ENCODE assay signal across 15 cellular contexts in genomic region chr3:148466143-148466542, GRCh38.
DNase-seq lines count a peak whose midpoint lies in the region; ATAC-seq and TF ChIP-seq lines count a peak whose summit lies in the region.
"Had no signal": no experiment of that assay in that cellular context is flagged by ENCODE, and none has a peak within 500 bp of the region (broad histone marks: within the 10 kb centered on the region; RNA-seq: fewer than 3 reads in every experiment).

No MANE protein-coding gene starts in this region.

- H3K36me3 Mint-ChIP-seq in GM23338 (ENCODE audit: low read depth) = no peaks in the 10 kb centered on the region
- H3K36me3 Mint-ChIP-seq in activated T-cell treated with anti-CD3 and anti-CD28 coated beads, Interleukin-2, amount 50 U/mL, for 24 hours (ENCODE audit: low read depth) = no peaks in the 10 kb centered on the region
- H3K36me3 Mint-ChIP-seq: CD4-positive, alpha-beta memory T cell; memory B cell had no signal

- no peaks in the 10 kb centered on the region for H3F3A ChIP-seq in GM23338 (replicated peaks; ENCODE audit: low read depth)

- no peak overlapping the region for H3K4me3 Mint-ChIP-seq in GM23338
- H3K4me3 Mint-ChIP-seq in activated T-cell treated with anti-CD3 and anti-CD28 coated beads, Interleukin-2, amount 50 U/mL, for 24 hours = no peak overlapping the region
- H3K4me3 Mint-ChIP-seq: CD4-positive, alpha-beta memory T cell; memory B cell had no signal

- no peaks in the 10 kb centered on the region for H4K20me1 ChIP-seq in GM23338 (replicated peaks; ENCODE audit: insufficient read depth)
- H4K20me1 ChIP-seq in osteoblast (ENCODE audit: insufficient read depth, low read length) = no peaks in the 10 kb centered on the region

- no peaks in the 10 kb centered on the region for H3K9me3 ChIP-seq in osteoblast (ENCODE audit: low read depth, low read length)

- peaks cover 18% of the 10 kb centered on the region; the same call in 1 of the 2 replicates for H3K4me1 ChIP-seq in GM23338 (ENCODE audit: insufficient read depth)
- peaks cover 19% of the 10 kb centered on the region for H3K4me1 ChIP-seq in osteoblast (ENCODE audit: insufficient read depth, low read length)

- H3K4me1 Mint-ChIP-seq in GM23338 = peaks cover 10% of the 10 kb centered on the region; the same call in 2 of the 3 replicates
- H3K4me1 Mint-ChIP-seq in activated T-cell treated with anti-CD3 and anti-CD28 coated beads, Interleukin-2, amount 50 U/mL, for 24 hours (ENCODE audit: low read depth) = no peaks in the 10 kb centered on the region
- H3K4me1 Mint-ChIP-seq: CD4-positive, alpha-beta memory T cell; memory B cell had no signal

- H2AFZ ChIP-seq in GM23338 (no peak overlapping the region), osteoblast (ENCODE audit: low read length) (peak overlapping the region; percentile 21)

- H3K4me3 ChIP-seq in GM23338 (no peak overlapping the region), fibroblast of pulmonary artery (replicated peaks; ENCODE audit: low read depth, low read length) (no peak overlapping the region), osteoblast (ENCODE audit: insufficient read depth, low read length) (no peak overlapping the region)

- TF ChIP-seq CTCF in GM23338 (conservative IDR thresholded peaks at IDR 0.05; ENCODE audit: low read depth in 2 of 2) = no peak
- no peak for TF ChIP-seq CTCF in fibroblast of pulmonary artery (IDR thresholded peaks at IDR 0.05; ENCODE audit: low read length, missing control alignments)
- TF ChIP-seq CTCF in osteoblast (IDR thresholded peaks at IDR 0.05; ENCODE audit: extremely low read depth, low read depth, low read length) = no peak

- ATAC-seq in GM23338 (peak; percentile 44; the same call in 1 of the 3 replicates), esophagus mucosa (no peak)
- ATAC-seq: Right ventricle myocardium inferior had no signal

- no peaks in the 10 kb centered on the region for H3K27me3 Mint-ChIP-seq in GM23338 (ENCODE audit: insufficient read depth, low read depth, poor library complexity)
- no peaks in the 10 kb centered on the region for H3K27me3 Mint-ChIP-seq in activated T-cell treated with anti-CD3 and anti-CD28 coated beads, Interleukin-2, amount 50 U/mL, for 24 hours
- H3K27me3 Mint-ChIP-seq: CD4-positive, alpha-beta memory T cell; memory B cell had no signal

- no peak overlapping the region for H3K4me2 ChIP-seq in GM23338
- peak overlapping the region; percentile 5 for H3K4me2 ChIP-seq in osteoblast (ENCODE audit: insufficient read depth, low read length)

- no peaks in the 10 kb centered on the region for H3K27me3 ChIP-seq in GM23338 (ENCODE audit: insufficient read depth)
- no peaks in the 10 kb centered on the region for H3K27me3 ChIP-seq in osteoblast (ENCODE audit: insufficient read depth, low read length)

- H3K9me2 ChIP-seq in GM23338 (ENCODE audit: insufficient read depth) = 0 out of 2 replicates have a peak, but pooled peaks cover 3% of the 10 kb centered on the region

- no peaks in the 10 kb centered on the region for H3K36me3 ChIP-seq in GM23338 (ENCODE audit: insufficient read depth)
- H3K36me3 ChIP-seq in osteoblast (ENCODE audit: insufficient read depth, low read length) = no peaks in the 10 kb centered on the region

- H3K27ac ChIP-seq in GM23338 (ENCODE audit: low read depth) = no peak overlapping the region
- H3K27ac ChIP-seq in osteoblast (ENCODE audit: low read depth, low read length) = peak overlapping the region; percentile 2
- H3K27ac ChIP-seq: HL-60 had no signal

- H3K79me2 ChIP-seq in GM23338 (replicated peaks; ENCODE audit: insufficient read depth) = no peaks in the 10 kb centered on the region
- H3K79me2 ChIP-seq in osteoblast (ENCODE audit: insufficient read depth, low read length) = no peaks in the 10 kb centered on the region

- peak overlapping the region; percentile 37 for H3K27ac Mint-ChIP-seq in GM23338
- no peak overlapping the region for H3K27ac Mint-ChIP-seq in activated T-cell treated with anti-CD3 and anti-CD28 coated beads, Interleukin-2, amount 50 U/mL, for 24 hours
- H3K27ac Mint-ChIP-seq: CD4-positive, alpha-beta memory T cell; memory B cell had no signal

- DNase-seq in GM23338 (ENCODE audit: low spot score) = peak; percentile 21
- peak; percentile 2 for DNase-seq in RPMI7951 (ENCODE audit: low read depth)
- DNase-seq in fibroblast of pulmonary artery (ENCODE audit: low read depth) = peak; percentile 45
- peak; percentile 58 for DNase-seq in osteoblast (ENCODE audit: insufficient read length, low spot score, missing footprints)
- no peak for DNase-seq in activated T-cell treated with anti-CD3 and anti-CD28 coated beads, Interleukin-2, amount 50 U/mL, for 24 hours
- no peak for DNase-seq in stimulated activated CD4-positive, alpha-beta T cell treated with anti-CD3 and anti-CD28 coated beads, Interleukin-15, amount 100 ng/mL, for 24 hours
- no peak for DNase-seq in middle frontal gyrus (ENCODE audit: extremely low spot score, low spot score)
- DNase-seq: activated CD8-positive, alpha-beta memory T cell treated with anti-CD3 and anti-CD28 coated beads, Interleukin-2, amount 50 U/mL, for 48 hours; CD4-positive, alpha-beta memory T cell; effector CD8-positive, alpha-beta T cell; NCI-H446 had no signal

- H3K9me3 Mint-ChIP-seq in GM23338 = no peaks in the 10 kb centered on the region
- peaks cover 7% of the 10 kb centered on the region for H3K9me3 Mint-ChIP-seq in activated T-cell treated with anti-CD3 and anti-CD28 coated beads, Interleukin-2, amount 50 U/mL, for 24 hours
- H3K9me3 Mint-ChIP-seq: memory B cell had no signal

TF ChIP-seq in GM23338, 12 proteins besides CTCF, POLR2A, EP300 and RAD21 (continues in another document):
- TF ChIP-seq POLR2AphosphoS5 (IDR thresholded peaks at IDR 0.05; ENCODE audit: low read depth) (no peak), CREB1 (CRISPR knock-in tag; IDR thresholded peaks at IDR 0.05; ENCODE audit: low read depth) (no peak), ZNF462 (CRISPR knock-in tag; IDR thresholded peaks at IDR 0.05) (no peak)

Comparison
In these comparisons a context has a peak if more than half of its experiments do, and no peak if none do; other contexts are left out.
1. DNase-seq: peak in GM23338 (single experiment), RPMI7951 (single experiment), fibroblast of pulmonary artery (single experiment) and osteoblast (single experiment); none in activated T-cell treated with anti-CD3 and anti-CD28 coated beads, Interleukin-2, amount 50 U/mL, for 24 hours (single experiment), stimulated activated CD4-positive, alpha-beta T cell treated with anti-CD3 and anti-CD28 coated beads, Interleukin-15, amount 100 ng/mL, for 24 hours (single experiment) and middle frontal gyrus (single experiment).